Comparison of ENCODE assay signal across 1 cellular context in the genomic region with DNA sequence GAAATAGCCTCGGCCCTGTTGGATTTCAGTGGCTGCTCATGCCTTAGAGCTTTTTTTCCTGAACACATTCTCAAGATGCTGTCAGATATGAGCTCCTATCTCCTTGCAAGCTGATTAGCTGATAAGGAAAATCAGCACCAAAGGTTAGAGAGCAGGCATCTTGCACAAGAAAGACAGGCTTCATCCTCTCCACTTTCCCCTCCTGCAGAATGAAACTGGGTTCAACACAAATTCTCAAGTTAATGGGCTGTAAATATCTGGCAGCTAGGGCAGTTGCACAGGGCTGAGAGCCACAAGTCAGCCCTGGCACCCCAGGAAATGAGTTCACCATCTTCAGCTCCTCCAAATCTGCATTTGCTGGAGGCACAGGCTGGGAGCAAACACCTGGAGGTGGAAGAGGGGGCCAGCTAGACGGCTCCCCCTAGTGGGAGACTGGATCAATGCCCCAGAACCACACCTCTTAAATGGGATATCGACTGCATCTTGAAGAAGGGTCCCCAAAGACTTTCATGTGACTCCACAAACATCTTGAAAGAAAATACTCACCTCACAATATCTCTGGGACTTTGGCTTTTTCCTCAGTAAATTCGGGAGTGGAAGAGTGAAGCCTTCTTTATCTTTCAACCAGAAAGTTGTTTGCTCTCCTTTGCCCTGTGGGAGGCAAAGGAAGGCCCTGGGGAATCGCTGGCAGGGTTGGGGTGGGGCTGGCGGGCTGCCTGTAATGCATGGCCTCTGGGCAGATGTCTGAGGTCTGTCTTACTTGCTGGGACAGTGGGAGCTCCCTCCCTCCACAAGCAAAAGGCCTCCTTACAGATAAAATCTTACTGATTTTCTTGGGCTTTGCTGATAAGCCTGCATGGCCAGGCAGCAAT.
TF ChIP-seq lines count a peak whose summit lies in the region.

No MANE protein-coding gene starts in this region.

TF ChIP-seq in H1, 55 proteins besides CTCF, POLR2A, EP300 and RAD21:
- TF ChIP-seq CREB1 (IDR thresholded peaks at IDR 0.05) (0 out of 2 replicates have a peak, but pooled peaks have one; percentile 17), GTF2F1 (IDR thresholded peaks at IDR 0.05; ENCODE audit: borderline replicate concordance, low read depth, low read length) (no peak), SP1 (IDR thresholded peaks at IDR 0.05; ENCODE audit: low read depth, low read length) (no peak), CHD2 (IDR thresholded peaks at IDR 0.05; ENCODE audit: low read length) (no peak), BCL11A (IDR thresholded peaks at IDR 0.05; ENCODE audit: low read depth in 2 of 2, low read length in 2 of 2) (no peak), PHF8 (conservative IDR thresholded peaks at IDR 0.05; ENCODE audit: low read depth, low read length) (no peak), CHD1 (IDR thresholded peaks at IDR 0.05; ENCODE audit: low read depth, low read length) (no peak), KDM5A (IDR thresholded peaks at IDR 0.05; ENCODE audit: low read length) (no peak), FOSL1 (IDR thresholded peaks at IDR 0.05; ENCODE audit: insufficient read depth, low read depth, low read length) (no peak), NANOG (IDR thresholded peaks at IDR 0.05; ENCODE audit: insufficient read depth, low read depth, low read length, poor library complexity, severe bottlenecking) (no peak), MAFK (IDR thresholded peaks at IDR 0.05; ENCODE audit: low read depth, low read length) (no peak), TBP (IDR thresholded peaks at IDR 0.05; ENCODE audit: low read depth, low read length) (no peak), CBX8 (IDR thresholded peaks at IDR 0.05; ENCODE audit: borderline replicate concordance, low read depth, low read length) (no peak), TCF12 (IDR thresholded peaks at IDR 0.05; ENCODE audit: low read depth, low read length) (peak; percentile 91), RBBP5 (IDR thresholded peaks at IDR 0.05; ENCODE audit: borderline replicate concordance, low read depth, low read length) (no peak), SIN3A (conservative IDR thresholded peaks at IDR 0.05 in 1 of 2, IDR thresholded peaks at IDR 0.05 in 1 of 2; ENCODE audit: low read depth in 1 of 2, low read length in 2 of 2) (no peak), BACH1 (IDR thresholded peaks at IDR 0.05; ENCODE audit: low read length) (no peak), CEBPB (IDR thresholded peaks at IDR 0.05; ENCODE audit: low read depth, low read length) (no peak), KDM4A (IDR thresholded peaks at IDR 0.05; ENCODE audit: low read depth, low read length, severe bottlenecking) (no peak)
- TF ChIP-seq, protein P1, sequence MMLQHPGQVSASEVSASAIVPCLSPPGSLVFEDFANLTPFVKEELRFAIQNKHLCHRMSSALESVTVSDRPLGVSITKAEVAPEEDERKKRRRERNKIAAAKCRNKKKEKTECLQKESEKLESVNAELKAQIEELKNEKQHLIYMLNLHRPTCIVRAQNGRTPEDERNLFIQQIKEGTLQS (IDR thresholded peaks at IDR 0.05; ENCODE audit: insufficient read depth, low read depth, low read length), result peak; percentile 0; the same call in 1 of the 2 replicates
